Comparison of ENCODE assay signal across 1 cellular context in the genomic region with DNA sequence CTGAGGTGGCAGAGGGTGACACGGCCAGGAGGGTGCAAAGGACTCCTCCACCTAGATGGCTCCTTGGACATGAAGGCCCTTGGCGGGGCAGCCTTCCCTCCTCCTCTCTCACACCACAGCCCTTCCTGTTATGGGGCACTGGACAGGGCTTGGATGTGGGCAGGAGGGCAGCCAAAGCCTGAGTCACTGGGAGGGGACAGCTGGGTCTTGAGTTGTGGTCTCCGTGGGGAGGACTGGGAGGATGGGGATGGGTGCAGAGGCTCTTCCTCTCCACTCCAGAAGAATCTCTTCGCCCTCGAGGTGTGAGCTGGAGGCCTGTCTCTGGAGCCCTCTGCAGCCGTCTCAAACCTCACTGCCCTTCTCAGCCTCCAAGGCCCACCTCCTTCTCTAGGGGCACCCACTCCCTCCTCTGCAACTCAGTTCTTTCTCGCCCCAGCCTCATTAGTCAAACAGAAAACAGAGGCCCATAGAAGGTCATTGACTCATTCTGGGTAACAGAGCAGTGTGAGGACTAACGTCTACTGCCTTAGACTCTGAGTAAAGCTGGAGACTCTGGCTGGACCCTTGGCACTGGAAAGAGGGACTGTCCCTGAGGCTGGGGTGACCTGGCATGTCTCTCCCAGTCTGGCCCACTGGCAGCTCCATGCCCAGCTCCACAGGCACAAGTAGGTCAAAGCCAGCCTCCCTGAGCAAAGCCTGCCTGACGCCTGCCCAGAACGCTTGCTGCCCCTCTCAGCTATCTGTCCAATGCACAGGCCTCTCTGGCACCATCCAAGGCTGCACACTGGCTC.
TF ChIP-seq lines count a peak whose summit lies in the region.

No MANE protein-coding gene starts in this region.

TF ChIP-seq in SK-N-SH treated with all-trans-retinoic acid at 6 μM for 48 hours, 23 proteins besides CTCF, POLR2A, EP300 and RAD21 (continued from another document):
- TF ChIP-seq PATZ1 (CRISPR knock-in tag; IDR thresholded peaks at IDR 0.05; ENCODE audit: borderline replicate concordance) (no peak), CSRNP3 (CRISPR knock-in tag; IDR thresholded peaks at IDR 0.05) (no peak), ESRRG (CRISPR knock-in tag; IDR thresholded peaks at IDR 0.05) (no peak), PPARA (CRISPR knock-in tag; IDR thresholded peaks at IDR 0.05; ENCODE audit: borderline replicate concordance) (no peak), SNAI2 (CRISPR knock-in tag; IDR thresholded peaks at IDR 0.05) (no peak)
- TF ChIP-seq, protein P1, sequence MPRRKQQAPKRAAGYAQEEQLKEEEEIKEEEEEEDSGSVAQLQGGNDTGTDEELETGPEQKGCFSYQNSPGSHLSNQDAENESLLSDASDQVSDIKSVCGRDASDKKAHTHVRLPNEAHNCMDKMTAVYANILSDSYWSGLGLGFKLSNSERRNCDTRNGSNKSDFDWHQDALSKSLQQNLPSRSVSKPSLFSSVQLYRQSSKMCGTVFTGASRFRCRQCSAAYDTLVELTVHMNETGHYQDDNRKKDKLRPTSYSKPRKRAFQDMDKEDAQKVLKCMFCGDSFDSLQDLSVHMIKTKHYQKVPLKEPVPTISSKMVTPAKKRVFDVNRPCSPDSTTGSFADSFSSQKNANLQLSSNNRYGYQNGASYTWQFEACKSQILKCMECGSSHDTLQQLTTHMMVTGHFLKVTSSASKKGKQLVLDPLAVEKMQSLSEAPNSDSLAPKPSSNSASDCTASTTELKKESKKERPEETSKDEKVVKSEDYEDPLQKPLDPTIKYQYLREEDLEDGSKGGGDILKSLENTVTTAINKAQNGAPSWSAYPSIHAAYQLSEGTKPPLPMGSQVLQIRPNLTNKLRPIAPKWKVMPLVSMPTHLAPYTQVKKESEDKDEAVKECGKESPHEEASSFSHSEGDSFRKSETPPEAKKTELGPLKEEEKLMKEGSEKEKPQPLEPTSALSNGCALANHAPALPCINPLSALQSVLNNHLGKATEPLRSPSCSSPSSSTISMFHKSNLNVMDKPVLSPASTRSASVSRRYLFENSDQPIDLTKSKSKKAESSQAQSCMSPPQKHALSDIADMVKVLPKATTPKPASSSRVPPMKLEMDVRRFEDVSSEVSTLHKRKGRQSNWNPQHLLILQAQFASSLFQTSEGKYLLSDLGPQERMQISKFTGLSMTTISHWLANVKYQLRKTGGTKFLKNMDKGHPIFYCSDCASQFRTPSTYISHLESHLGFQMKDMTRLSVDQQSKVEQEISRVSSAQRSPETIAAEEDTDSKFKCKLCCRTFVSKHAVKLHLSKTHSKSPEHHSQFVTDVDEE (CRISPR knock-in tag; IDR thresholded peaks at IDR 0.05): no peak
- TF ChIP-seq, protein P2, sequence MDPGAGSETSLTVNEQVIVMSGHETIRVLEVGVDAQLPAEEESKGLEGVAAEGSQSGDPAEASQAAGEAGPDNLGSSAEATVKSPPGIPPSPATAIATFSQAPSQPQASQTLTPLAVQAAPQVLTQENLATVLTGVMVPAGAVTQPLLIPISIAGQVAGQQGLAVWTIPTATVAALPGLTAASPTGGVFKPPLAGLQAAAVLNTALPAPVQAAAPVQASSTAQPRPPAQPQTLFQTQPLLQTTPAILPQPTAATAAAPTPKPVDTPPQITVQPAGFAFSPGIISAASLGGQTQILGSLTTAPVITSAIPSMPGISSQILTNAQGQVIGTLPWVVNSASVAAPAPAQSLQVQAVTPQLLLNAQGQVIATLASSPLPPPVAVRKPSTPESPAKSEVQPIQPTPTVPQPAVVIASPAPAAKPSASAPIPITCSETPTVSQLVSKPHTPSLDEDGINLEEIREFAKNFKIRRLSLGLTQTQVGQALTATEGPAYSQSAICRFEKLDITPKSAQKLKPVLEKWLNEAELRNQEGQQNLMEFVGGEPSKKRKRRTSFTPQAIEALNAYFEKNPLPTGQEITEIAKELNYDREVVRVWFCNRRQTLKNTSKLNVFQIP (CRISPR knock-in tag; IDR thresholded peaks at IDR 0.05; ENCODE audit: borderline replicate concordance, low read depth): no peak
TF ChIP-seq in SK-N-SH treated with all-trans-retinoic acid at 6 μM for 48 hours: peak in this region for 0.
